ENCODE assay signal across 23 cellular contexts in genomic region chr10:79203014-79203675, GRCh38.
DNase-seq lines count a peak whose midpoint lies in the region; ATAC-seq, FAIRE-seq and TF ChIP-seq lines count a peak whose summit lies in the region.
"Had no signal": no experiment of that assay in that cellular context is flagged by ENCODE, and none has a peak within 500 bp of the region (broad histone marks: within the 10 kb centered on the region; RNA-seq: fewer than 3 reads in every experiment).

No MANE protein-coding gene starts in this region.

- H3K36me3 Mint-ChIP-seq in HFFc6 (ENCODE audit: low read depth) = peaks cover 24% of the 10 kb centered on the region; the same call in 1 of the 2 replicates

- no peak for TF ChIP-seq CTCF in AG04450 (IDR thresholded peaks at IDR 0.05; ENCODE audit: low read depth, low read length)
- TF ChIP-seq CTCF in Panc1 (IDR thresholded peaks at IDR 0.05) = no peak
- TF ChIP-seq CTCF in HFFc6 (IDR thresholded peaks at IDR 0.05) = no peak

- ATAC-seq in Panc1 = peak; percentile 24; the same call in 1 of the 2 replicates
- ATAC-seq in GM18858 (IDR thresholded peaks at IDR 0.05; ENCODE audit: unreplicated experiment) = no peak
- ATAC-seq: CD8-positive, alpha-beta T cell; T-helper 17 cell had no signal

- no TSS peak for BruUV-seq in Panc1 (replicated peaks; lab: Mats Ljungman, UMichigan)

- no peaks in the 10 kb centered on the region for H3K9me3 Mint-ChIP-seq in HFFc6
- H3K9me3 Mint-ChIP-seq: activated CD4-positive, alpha-beta memory T cell treated with anti-CD3 and anti-CD28 coated beads, Interleukin-2, amount 10 ng/mL, durations not matched to agents 7 days and 5 days; activated naive CD4-positive, alpha-beta T cell treated with anti-CD3 and anti-CD28 coated beads, Interleukin-2, amount 50 U/mL, for 24 hours; activated T-cell treated with anti-CD3 and anti-CD28 coated beads, Interleukin-2, amount 50 U/mL, for 4 hours; CD8-positive, alpha-beta T cell; dendritic cell treated with granulocyte-macrophage colony-stimulating factor and Interleukin-4, amounts not matched to agents 40 ng/mL and 50 ng/mL, for 4 days; naive thymus-derived CD4-positive, alpha-beta T cell; WTC11 had no signal

- no peak overlapping the region for H3K27ac Mint-ChIP-seq in HFFc6
- H3K27ac Mint-ChIP-seq: activated CD4-positive, alpha-beta memory T cell treated with anti-CD3 and anti-CD28 coated beads, Interleukin-2, amount 10 ng/mL, durations not matched to agents 7 days and 5 days; activated naive CD4-positive, alpha-beta T cell treated with anti-CD3 and anti-CD28 coated beads, Interleukin-2, amount 50 U/mL, for 24 hours; CD8-positive, alpha-beta T cell; dendritic cell treated with granulocyte-macrophage colony-stimulating factor and Interleukin-4, amounts not matched to agents 40 ng/mL and 50 ng/mL, for 4 days; WTC11 had no signal

- H3K4me1 ChIP-seq in Panc1 (ENCODE audit: control insufficient read depth, insufficient read depth, low read length) = no peaks in the 10 kb centered on the region
- H3K4me1 ChIP-seq in rectal smooth muscle tissue (ENCODE audit: control insufficient read depth, insufficient read depth, low read length) = peaks cover 19% of the 10 kb centered on the region
- H3K4me1 ChIP-seq: body of pancreas, tibial artery had no signal

- CTCF ChIA-PET in AG04450 (lab: Charles Lee) (interaction anchor here (0.6 to 2.1 kb wide), 7 partner anchors 9 to 1156 kb away, joined by 3 to 10 read pairs (median 6); no protein-coding TSS in a partner anchor), Panc1 (lab: Charles Lee) (interaction anchor here (0.6 kb wide), 1 partner anchor 761 kb away, joined by 7 read pairs; no protein-coding TSS in a partner anchor)

- H3K9me3 ChIP-seq in AG04450 (ENCODE audit: control insufficient read depth, insufficient read depth, low read length) (no peaks in the 10 kb centered on the region), Panc1 (ENCODE audit: control insufficient read depth, insufficient read depth, low read depth, low read length) (no peaks in the 10 kb centered on the region)
- H3K9me3 ChIP-seq: body of pancreas, lower lobe of right lung, tibial artery had no signal

- no peak overlapping the region for H3K9ac ChIP-seq in rectal smooth muscle tissue (ENCODE audit: low read length)
- H3K9ac ChIP-seq: GM23248 had no signal

- DNase-seq in AG04450 (ENCODE audit: low read depth, low spot score) = no peak
- no peak for DNase-seq in Panc1 (ENCODE audit: low read depth, low spot score)
- DNase-seq in head of caudate nucleus = peak in 25 of 42 donors; percentile 38 to 83 (median 60)
- no peak for DNase-seq in HFFc6
- no peak for DNase-seq in KBM-7
- DNase-seq in GM19239 (ENCODE audit: insufficient read length, low spot score) = no peak
- DNase-seq: NCI-H2029, NCI-H510A, T-helper 17 cell, tibial artery had no signal

- no peak for FAIRE-seq in GM19239 (lab: Jason Lieb, UNC)
- FAIRE-seq: K562 had no signal

- H3K27me3 Mint-ChIP-seq in HFFc6 (ENCODE audit: insufficient read depth) = peaks cover 13% of the 10 kb centered on the region
- H3K27me3 Mint-ChIP-seq: activated CD4-positive, alpha-beta memory T cell treated with anti-CD3 and anti-CD28 coated beads, Interleukin-2, amount 10 ng/mL, durations not matched to agents 7 days and 5 days; activated naive CD4-positive, alpha-beta T cell treated with anti-CD3 and anti-CD28 coated beads, Interleukin-2, amount 50 U/mL, for 24 hours; dendritic cell treated with granulocyte-macrophage colony-stimulating factor and Interleukin-4, amounts not matched to agents 40 ng/mL and 50 ng/mL, for 4 days; naive thymus-derived CD4-positive, alpha-beta T cell; T-helper 17 cell had no signal

- intact Hi-C loops in Panc1 (cut with micrococcal nuclease; ENCODE audit: unreplicated experiment) = no loop called here
- intact Hi-C loops in head of caudate nucleus (cut with DNase I) = no loop called here

- POLR2A ChIA-PET in AG04450 (lab: Yijun Ruan, JAX) = no interaction called here
- POLR2A ChIA-PET in Panc1 (lab: Charles Lee) = no interaction called here

- no peaks in the 10 kb centered on the region for H3K27me3 ChIP-seq in AG04450 (ENCODE audit: control insufficient read depth, insufficient read depth, low read length)
- no peaks in the 10 kb centered on the region for H3K27me3 ChIP-seq in Panc1 (ENCODE audit: control insufficient read depth, insufficient read depth, low read length)
- no peaks in the 10 kb centered on the region for H3K27me3 ChIP-seq in rectal smooth muscle tissue (ENCODE audit: control insufficient read depth, insufficient read depth, low read length)
- H3K27me3 ChIP-seq: body of pancreas, tibial artery had no signal

- H3K36me3 ChIP-seq in Panc1 (ENCODE audit: control insufficient read depth, insufficient read depth, low read length) = no peaks in the 10 kb centered on the region
- peaks cover 20% of the 10 kb centered on the region for H3K36me3 ChIP-seq in rectal smooth muscle tissue (ENCODE audit: control insufficient read depth, insufficient read depth, low read length)

- H3K4me3 ChIP-seq in AG04450 (ENCODE audit: low read depth, low read length) (no peak overlapping the region), Panc1 (ENCODE audit: low read depth in 2 of 2, low read length in 2 of 2) (no peak overlapping the region), rectal smooth muscle tissue (ENCODE audit: low read length) (no peak overlapping the region)
- H3K4me3 ChIP-seq: body of pancreas, GM23248, K562, lower lobe of right lung, tibial artery had no signal

- in situ Hi-C loops in Panc1 (cut with HindIII; ENCODE audit: low pct_unique_long_range_greater_than_20kb, low sequenced_read_pairs) (no loop called here), KBM-7 (cut with MboI; ENCODE audit: low pct_unique_long_range_greater_than_20kb, low sequenced_read_pairs) (no loop called here)

- H3K27ac ChIP-seq in AG04450 (ENCODE audit: low read depth, low read length) = peak overlapping the region; percentile 21
- H3K27ac ChIP-seq in Panc1 (ENCODE audit: low read length) = no peak overlapping the region
- peak overlapping the region; percentile 46 for H3K27ac ChIP-seq in rectal smooth muscle tissue (ENCODE audit: low read depth, low read length)
- H3K27ac ChIP-seq: body of pancreas, GM23248, lower lobe of right lung, tibial artery had no signal

- H3K4me1 Mint-ChIP-seq in HFFc6 (ENCODE audit: low read depth) = no peaks in the 10 kb centered on the region; the same call in 1 of the 2 replicates
- H3K4me1 Mint-ChIP-seq: activated CD4-positive, alpha-beta memory T cell treated with anti-CD3 and anti-CD28 coated beads, Interleukin-2, amount 10 ng/mL, durations not matched to agents 7 days and 5 days; activated naive CD4-positive, alpha-beta T cell treated with anti-CD3 and anti-CD28 coated beads, Interleukin-2, amount 50 U/mL, for 24 hours; naive thymus-derived CD4-positive, alpha-beta T cell; WTC11 had no signal

- no peak overlapping the region for H3K4me3 Mint-ChIP-seq in HFFc6
- H3K4me3 Mint-ChIP-seq: activated CD4-positive, alpha-beta memory T cell treated with anti-CD3 and anti-CD28 coated beads, Interleukin-2, amount 10 ng/mL, durations not matched to agents 7 days and 5 days; activated naive CD4-positive, alpha-beta T cell treated with anti-CD3 and anti-CD28 coated beads, Interleukin-2, amount 50 U/mL, for 24 hours; activated T-cell treated with anti-CD3 and anti-CD28 coated beads, Interleukin-2, amount 50 U/mL, for 4 hours; CD8-positive, alpha-beta T cell; dendritic cell treated with granulocyte-macrophage colony-stimulating factor and Interleukin-4, amounts not matched to agents 40 ng/mL and 50 ng/mL, for 4 days; naive thymus-derived CD4-positive, alpha-beta T cell; T-helper 17 cell; WTC11 had no signal

Comparison
In these comparisons a context has a peak if more than half of its experiments do, and no peak if none do; other contexts are left out.
1. DNase-seq: peak in head of caudate nucleus (25 of 42); none in AG04450 (single experiment), Panc1 (single experiment), HFFc6 (single experiment), KBM-7 (single experiment) and GM19239 (single experiment).